Comparison of ENCODE assay signal across 31 cellular contexts in the genomic region with DNA sequence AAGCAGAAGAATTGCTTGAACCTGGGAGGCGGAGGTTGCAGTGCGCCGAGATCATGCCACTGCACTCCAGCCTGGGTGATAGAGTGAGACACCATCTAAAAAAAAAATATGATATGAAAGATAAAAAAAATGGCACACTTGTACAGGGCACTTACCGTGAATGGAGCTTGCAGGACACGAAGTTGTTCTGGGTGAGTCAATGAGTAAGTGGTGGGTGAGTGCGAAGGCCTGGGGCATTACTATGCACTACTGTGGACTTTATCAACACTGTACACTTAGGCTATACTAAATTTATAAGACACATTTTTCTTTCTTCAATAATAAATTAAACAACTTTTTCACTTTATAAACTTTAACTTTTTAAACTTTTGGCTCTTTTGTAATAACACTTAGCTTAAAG. TPM values are rescaled to one million over a fixed set of nuclear protein-coding genes. Genes with fewer than 3 reads are reported as not detected.
"Had no signal": no experiment of that assay in that cellular context is flagged by ENCODE, and none has a peak within 500 bp of the region (broad histone marks: within the 10 kb centered on the region; RNA-seq: fewer than 3 reads in every experiment).

No MANE protein-coding gene starts in this region.

- H3K4me3 ChIP-seq: cardiac muscle cell, Peyer's patch had no signal

- ATAC-seq: activated CD8-positive, alpha-beta T cell treated with anti-CD3 and anti-CD28 coated beads for 36 hours; activated T-cell treated with anti-CD3 and anti-CD28 coated beads, Interleukin-2, amount 50 U/mL, for 72 hours; activated T-helper 17 cell treated with anti-CD3 and anti-CD28 coated beads, Interleukin-2, amount 50 U/mL, for 72 hours; Right ventricle myocardium inferior had no signal

- H3K9me3 Mint-ChIP-seq: activated naive CD8-positive, alpha-beta T cell treated with anti-CD3 and anti-CD28 coated beads for 36 hours; activated T-cell treated with anti-CD3 and anti-CD28 coated beads, Interleukin-2, amount 50 U/mL, for 72 hours; central memory CD8-positive, alpha-beta T cell had no signal

- H3K27ac ChIP-seq: brain microvascular endothelial cell, cardiac muscle cell, KMS-11, Peyer's patch, RWPE1 had no signal

- H3K27me3 ChIP-seq: cardiac muscle cell, Peyer's patch had no signal

- H3K27me3 Mint-ChIP-seq: activated CD4-positive, alpha-beta T cell treated with anti-CD3 and anti-CD28 coated beads, Interleukin-2, amount 10 ng/mL, durations not matched to agents 24 days and 14 days; activated CD8-positive, alpha-beta T cell treated with anti-CD3 and anti-CD28 coated beads for 36 hours; activated naive CD8-positive, alpha-beta T cell treated with anti-CD3 and anti-CD28 coated beads for 36 hours; activated T-helper 17 cell treated with anti-CD3 and anti-CD28 coated beads, Interleukin-2, amount 50 U/mL, for 72 hours; central memory CD8-positive, alpha-beta T cell had no signal

- H3K9ac ChIP-seq: KMS-11 had no signal

- H3K36me3 ChIP-seq: brain microvascular endothelial cell, cardiac muscle cell, Peyer's patch had no signal

- H3K4me1 ChIP-seq: Peyer's patch had no signal

- H3K27ac Mint-ChIP-seq: activated CD4-positive, alpha-beta T cell treated with anti-CD3 and anti-CD28 coated beads, Interleukin-2, amount 10 ng/mL, durations not matched to agents 24 days and 14 days; activated CD8-positive, alpha-beta T cell treated with anti-CD3 and anti-CD28 coated beads for 36 hours; activated naive CD8-positive, alpha-beta T cell treated with anti-CD3 and anti-CD28 coated beads for 36 hours; activated T-cell treated with anti-CD3 and anti-CD28 coated beads, Interleukin-2, amount 50 U/mL, for 72 hours; activated T-helper 17 cell treated with anti-CD3 and anti-CD28 coated beads, Interleukin-2, amount 50 U/mL, for 72 hours had no signal

- DNase-seq: activated CD4-positive, alpha-beta T cell treated with anti-CD3 and anti-CD28 coated beads, Interleukin-2, amount 10 ng/mL, durations not matched to agents 24 days and 14 days; activated CD4-positive, alpha-beta T cell treated with anti-CD3 and anti-CD28 coated beads, Interleukin-2, amount 50 U/mL, for 4 hours; activated CD8-positive, alpha-beta T cell treated with anti-CD3 and anti-CD28 coated beads for 36 hours; activated effector memory CD4-positive, alpha-beta T cell treated with anti-CD3 and anti-CD28 coated beads, Interleukin-2, amount 50 U/mL, for 16 hours; activated naive CD4-positive, alpha-beta T cell; activated naive CD4-positive, alpha-beta T cell treated with anti-CD3 and anti-CD28 coated beads, Interleukin-2, amount 50 U/mL, for 16 hours; activated naive CD8-positive, alpha-beta T cell treated with anti-CD3 and anti-CD28 coated beads for 36 hours; activated T-cell treated with anti-CD3 and anti-CD28 coated beads, Interleukin-2, amount 50 U/mL, for 1 hour; activated T-cell treated with anti-CD3 and anti-CD28 coated beads, Interleukin-2, amount 50 U/mL, for 72 hours; amniotic stem cell; brain microvascular endothelial cell; NCI-H1105; NCI-H1417 treated with DMSO at 0.1 percent for 48 hours; NCI-H187 treated with DMSO at 0.1 percent for 48 hours; NCI-H2081; NCI-H2171 treated with DMSO at 0.1 percent for 48 hours; NCI-H2227 treated with DMSO at 0.1 percent for 48 hours; NCI-H446 treated with DMSO at 0.1 percent for 48 hours; NCI-H524; NCI-H69; Peyer's patch; SW 1271; T-helper 1 cell; T1000 had no signal

- H3K4me2 ChIP-seq: KMS-11 had no signal

- H3K4me3 Mint-ChIP-seq: activated CD4-positive, alpha-beta T cell treated with anti-CD3 and anti-CD28 coated beads, Interleukin-2, amount 10 ng/mL, durations not matched to agents 24 days and 14 days; activated CD8-positive, alpha-beta T cell treated with anti-CD3 and anti-CD28 coated beads for 36 hours; activated naive CD8-positive, alpha-beta T cell treated with anti-CD3 and anti-CD28 coated beads for 36 hours; activated T-cell treated with anti-CD3 and anti-CD28 coated beads, Interleukin-2, amount 50 U/mL, for 72 hours; activated T-helper 17 cell treated with anti-CD3 and anti-CD28 coated beads, Interleukin-2, amount 50 U/mL, for 72 hours; central memory CD8-positive, alpha-beta T cell had no signal

RNA-seq across cellular contexts. Expression of a gene that starts 37.0 kb away (rescaled TPM):
- total RNA-seq: LHCN-M2, Peyer's patch had no signal
- polyA plus RNA-seq: cardiac muscle cell had no signal
